Comparison of ENCODE assay signal across 1 cellular context in genomic region chr4:158814636-158815035, GRCh38.
TF ChIP-seq lines count a peak whose summit lies in the region.

No MANE protein-coding gene starts in this region.

TF ChIP-seq in liver, 16 proteins besides CTCF, POLR2A, EP300 and RAD21 (continued from another document):
- TF ChIP-seq, protein P1, sequence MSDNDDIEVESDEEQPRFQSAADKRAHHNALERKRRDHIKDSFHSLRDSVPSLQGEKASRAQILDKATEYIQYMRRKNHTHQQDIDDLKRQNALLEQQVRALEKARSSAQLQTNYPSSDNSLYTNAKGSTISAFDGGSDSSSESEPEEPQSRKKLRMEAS (IDR thresholded peaks at IDR 0.05) = no peak
- TF ChIP-seq, protein P2, sequence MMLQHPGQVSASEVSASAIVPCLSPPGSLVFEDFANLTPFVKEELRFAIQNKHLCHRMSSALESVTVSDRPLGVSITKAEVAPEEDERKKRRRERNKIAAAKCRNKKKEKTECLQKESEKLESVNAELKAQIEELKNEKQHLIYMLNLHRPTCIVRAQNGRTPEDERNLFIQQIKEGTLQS (IDR thresholded peaks at IDR 0.05) = no peak
